Comparison of ENCODE assay signal across 1 cellular context in genomic region chr20:38091447-38092216, GRCh38.
TF ChIP-seq lines count a peak whose summit lies in the region.

No MANE protein-coding gene starts in this region.

TF ChIP-seq in K562, 482 proteins besides CTCF, POLR2A, EP300 and RAD21 (continued from another document and continues in another):
- TF ChIP-seq, protein P1, sequence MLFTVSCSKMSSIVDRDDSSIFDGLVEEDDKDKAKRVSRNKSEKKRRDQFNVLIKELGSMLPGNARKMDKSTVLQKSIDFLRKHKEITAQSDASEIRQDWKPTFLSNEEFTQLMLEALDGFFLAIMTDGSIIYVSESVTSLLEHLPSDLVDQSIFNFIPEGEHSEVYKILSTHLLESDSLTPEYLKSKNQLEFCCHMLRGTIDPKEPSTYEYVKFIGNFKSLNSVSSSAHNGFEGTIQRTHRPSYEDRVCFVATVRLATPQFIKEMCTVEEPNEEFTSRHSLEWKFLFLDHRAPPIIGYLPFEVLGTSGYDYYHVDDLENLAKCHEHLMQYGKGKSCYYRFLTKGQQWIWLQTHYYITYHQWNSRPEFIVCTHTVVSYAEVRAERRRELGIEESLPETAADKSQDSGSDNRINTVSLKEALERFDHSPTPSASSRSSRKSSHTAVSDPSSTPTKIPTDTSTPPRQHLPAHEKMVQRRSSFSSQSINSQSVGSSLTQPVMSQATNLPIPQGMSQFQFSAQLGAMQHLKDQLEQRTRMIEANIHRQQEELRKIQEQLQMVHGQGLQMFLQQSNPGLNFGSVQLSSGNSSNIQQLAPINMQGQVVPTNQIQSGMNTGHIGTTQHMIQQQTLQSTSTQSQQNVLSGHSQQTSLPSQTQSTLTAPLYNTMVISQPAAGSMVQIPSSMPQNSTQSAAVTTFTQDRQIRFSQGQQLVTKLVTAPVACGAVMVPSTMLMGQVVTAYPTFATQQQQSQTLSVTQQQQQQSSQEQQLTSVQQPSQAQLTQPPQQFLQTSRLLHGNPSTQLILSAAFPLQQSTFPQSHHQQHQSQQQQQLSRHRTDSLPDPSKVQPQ (CRISPR knock-in tag; IDR thresholded peaks at IDR 0.05; ENCODE audit: borderline replicate concordance): no peak
- TF ChIP-seq, protein P2, sequence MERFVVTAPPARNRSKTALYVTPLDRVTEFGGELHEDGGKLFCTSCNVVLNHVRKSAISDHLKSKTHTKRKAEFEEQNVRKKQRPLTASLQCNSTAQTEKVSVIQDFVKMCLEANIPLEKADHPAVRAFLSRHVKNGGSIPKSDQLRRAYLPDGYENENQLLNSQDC (CRISPR knock-in tag; IDR thresholded peaks at IDR 0.05): no peak
- no peak for TF ChIP-seq PHF20 (IDR thresholded peaks at IDR 0.05; ENCODE audit: partially characterized antibody)
- no peak for TF ChIP-seq ZNF165 (CRISPR knock-in tag; IDR thresholded peaks at IDR 0.05; ENCODE audit: borderline replicate concordance)
- TF ChIP-seq FOXA3 (CRISPR knock-in tag; conservative IDR thresholded peaks at IDR 0.05 in 1 of 2, IDR thresholded peaks at IDR 0.05 in 1 of 2): 0 out of 4 replicates have a peak, but pooled peaks of 1 of the 2 experiments have one; percentile 35
- peak; percentile 8; the same call in 1 of the 2 replicates for TF ChIP-seq ZFX (CRISPR knock-in tag; IDR thresholded peaks at IDR 0.05)
- TF ChIP-seq, protein P3, sequence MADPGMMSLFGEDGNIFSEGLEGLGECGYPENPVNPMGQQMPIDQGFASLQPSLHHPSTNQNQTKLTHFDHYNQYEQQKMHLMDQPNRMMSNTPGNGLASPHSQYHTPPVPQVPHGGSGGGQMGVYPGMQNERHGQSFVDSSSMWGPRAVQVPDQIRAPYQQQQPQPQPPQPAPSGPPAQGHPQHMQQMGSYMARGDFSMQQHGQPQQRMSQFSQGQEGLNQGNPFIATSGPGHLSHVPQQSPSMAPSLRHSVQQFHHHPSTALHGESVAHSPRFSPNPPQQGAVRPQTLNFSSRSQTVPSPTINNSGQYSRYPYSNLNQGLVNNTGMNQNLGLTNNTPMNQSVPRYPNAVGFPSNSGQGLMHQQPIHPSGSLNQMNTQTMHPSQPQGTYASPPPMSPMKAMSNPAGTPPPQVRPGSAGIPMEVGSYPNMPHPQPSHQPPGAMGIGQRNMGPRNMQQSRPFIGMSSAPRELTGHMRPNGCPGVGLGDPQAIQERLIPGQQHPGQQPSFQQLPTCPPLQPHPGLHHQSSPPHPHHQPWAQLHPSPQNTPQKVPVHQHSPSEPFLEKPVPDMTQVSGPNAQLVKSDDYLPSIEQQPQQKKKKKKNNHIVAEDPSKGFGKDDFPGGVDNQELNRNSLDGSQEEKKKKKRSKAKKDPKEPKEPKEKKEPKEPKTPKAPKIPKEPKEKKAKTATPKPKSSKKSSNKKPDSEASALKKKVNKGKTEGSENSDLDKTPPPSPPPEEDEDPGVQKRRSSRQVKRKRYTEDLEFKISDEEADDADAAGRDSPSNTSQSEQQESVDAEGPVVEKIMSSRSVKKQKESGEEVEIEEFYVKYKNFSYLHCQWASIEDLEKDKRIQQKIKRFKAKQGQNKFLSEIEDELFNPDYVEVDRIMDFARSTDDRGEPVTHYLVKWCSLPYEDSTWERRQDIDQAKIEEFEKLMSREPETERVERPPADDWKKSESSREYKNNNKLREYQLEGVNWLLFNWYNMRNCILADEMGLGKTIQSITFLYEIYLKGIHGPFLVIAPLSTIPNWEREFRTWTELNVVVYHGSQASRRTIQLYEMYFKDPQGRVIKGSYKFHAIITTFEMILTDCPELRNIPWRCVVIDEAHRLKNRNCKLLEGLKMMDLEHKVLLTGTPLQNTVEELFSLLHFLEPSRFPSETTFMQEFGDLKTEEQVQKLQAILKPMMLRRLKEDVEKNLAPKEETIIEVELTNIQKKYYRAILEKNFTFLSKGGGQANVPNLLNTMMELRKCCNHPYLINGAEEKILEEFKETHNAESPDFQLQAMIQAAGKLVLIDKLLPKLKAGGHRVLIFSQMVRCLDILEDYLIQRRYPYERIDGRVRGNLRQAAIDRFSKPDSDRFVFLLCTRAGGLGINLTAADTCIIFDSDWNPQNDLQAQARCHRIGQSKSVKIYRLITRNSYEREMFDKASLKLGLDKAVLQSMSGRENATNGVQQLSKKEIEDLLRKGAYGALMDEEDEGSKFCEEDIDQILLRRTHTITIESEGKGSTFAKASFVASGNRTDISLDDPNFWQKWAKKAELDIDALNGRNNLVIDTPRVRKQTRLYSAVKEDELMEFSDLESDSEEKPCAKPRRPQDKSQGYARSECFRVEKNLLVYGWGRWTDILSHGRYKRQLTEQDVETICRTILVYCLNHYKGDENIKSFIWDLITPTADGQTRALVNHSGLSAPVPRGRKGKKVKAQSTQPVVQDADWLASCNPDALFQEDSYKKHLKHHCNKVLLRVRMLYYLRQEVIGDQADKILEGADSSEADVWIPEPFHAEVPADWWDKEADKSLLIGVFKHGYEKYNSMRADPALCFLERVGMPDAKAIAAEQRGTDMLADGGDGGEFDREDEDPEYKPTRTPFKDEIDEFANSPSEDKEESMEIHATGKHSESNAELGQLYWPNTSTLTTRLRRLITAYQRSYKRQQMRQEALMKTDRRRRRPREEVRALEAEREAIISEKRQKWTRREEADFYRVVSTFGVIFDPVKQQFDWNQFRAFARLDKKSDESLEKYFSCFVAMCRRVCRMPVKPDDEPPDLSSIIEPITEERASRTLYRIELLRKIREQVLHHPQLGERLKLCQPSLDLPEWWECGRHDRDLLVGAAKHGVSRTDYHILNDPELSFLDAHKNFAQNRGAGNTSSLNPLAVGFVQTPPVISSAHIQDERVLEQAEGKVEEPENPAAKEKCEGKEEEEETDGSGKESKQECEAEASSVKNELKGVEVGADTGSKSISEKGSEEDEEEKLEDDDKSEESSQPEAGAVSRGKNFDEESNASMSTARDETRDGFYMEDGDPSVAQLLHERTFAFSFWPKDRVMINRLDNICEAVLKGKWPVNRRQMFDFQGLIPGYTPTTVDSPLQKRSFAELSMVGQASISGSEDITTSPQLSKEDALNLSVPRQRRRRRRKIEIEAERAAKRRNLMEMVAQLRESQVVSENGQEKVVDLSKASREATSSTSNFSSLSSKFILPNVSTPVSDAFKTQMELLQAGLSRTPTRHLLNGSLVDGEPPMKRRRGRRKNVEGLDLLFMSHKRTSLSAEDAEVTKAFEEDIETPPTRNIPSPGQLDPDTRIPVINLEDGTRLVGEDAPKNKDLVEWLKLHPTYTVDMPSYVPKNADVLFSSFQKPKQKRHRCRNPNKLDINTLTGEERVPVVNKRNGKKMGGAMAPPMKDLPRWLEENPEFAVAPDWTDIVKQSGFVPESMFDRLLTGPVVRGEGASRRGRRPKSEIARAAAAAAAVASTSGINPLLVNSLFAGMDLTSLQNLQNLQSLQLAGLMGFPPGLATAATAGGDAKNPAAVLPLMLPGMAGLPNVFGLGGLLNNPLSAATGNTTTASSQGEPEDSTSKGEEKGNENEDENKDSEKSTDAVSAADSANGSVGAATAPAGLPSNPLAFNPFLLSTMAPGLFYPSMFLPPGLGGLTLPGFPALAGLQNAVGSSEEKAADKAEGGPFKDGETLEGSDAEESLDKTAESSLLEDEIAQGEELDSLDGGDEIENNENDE (IDR thresholded peaks at IDR 0.05; ENCODE audit: low read depth, low read length): no peak
- no peak for TF ChIP-seq NBN (IDR thresholded peaks at IDR 0.05; ENCODE audit: low read depth)
- TF ChIP-seq, protein P4, sequence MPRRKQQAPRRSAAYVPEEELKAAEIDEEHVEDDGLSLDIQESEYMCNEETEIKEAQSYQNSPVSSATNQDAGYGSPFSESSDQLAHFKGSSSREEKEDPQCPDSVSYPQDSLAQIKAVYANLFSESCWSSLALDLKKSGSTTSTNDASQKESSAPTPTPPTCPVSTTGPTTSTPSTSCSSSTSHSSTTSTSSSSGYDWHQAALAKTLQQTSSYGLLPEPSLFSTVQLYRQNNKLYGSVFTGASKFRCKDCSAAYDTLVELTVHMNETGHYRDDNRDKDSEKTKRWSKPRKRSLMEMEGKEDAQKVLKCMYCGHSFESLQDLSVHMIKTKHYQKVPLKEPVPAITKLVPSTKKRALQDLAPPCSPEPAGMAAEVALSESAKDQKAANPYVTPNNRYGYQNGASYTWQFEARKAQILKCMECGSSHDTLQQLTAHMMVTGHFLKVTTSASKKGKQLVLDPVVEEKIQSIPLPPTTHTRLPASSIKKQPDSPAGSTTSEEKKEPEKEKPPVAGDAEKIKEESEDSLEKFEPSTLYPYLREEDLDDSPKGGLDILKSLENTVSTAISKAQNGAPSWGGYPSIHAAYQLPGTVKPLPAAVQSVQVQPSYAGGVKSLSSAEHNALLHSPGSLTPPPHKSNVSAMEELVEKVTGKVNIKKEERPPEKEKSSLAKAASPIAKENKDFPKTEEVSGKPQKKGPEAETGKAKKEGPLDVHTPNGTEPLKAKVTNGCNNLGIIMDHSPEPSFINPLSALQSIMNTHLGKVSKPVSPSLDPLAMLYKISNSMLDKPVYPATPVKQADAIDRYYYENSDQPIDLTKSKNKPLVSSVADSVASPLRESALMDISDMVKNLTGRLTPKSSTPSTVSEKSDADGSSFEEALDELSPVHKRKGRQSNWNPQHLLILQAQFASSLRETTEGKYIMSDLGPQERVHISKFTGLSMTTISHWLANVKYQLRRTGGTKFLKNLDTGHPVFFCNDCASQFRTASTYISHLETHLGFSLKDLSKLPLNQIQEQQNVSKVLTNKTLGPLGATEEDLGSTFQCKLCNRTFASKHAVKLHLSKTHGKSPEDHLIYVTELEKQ (CRISPR knock-in tag; IDR thresholded peaks at IDR 0.05): no peak
- no peak for TF ChIP-seq NFYB (IDR thresholded peaks at IDR 0.05; ENCODE audit: extremely low read depth, insufficient read length)
- no peak for TF ChIP-seq IRF9 (tag; IDR thresholded peaks at IDR 0.05)
- no peak for TF ChIP-seq ZNF232 (CRISPR knock-in tag; IDR thresholded peaks at IDR 0.05)
- TF ChIP-seq, protein P5, sequence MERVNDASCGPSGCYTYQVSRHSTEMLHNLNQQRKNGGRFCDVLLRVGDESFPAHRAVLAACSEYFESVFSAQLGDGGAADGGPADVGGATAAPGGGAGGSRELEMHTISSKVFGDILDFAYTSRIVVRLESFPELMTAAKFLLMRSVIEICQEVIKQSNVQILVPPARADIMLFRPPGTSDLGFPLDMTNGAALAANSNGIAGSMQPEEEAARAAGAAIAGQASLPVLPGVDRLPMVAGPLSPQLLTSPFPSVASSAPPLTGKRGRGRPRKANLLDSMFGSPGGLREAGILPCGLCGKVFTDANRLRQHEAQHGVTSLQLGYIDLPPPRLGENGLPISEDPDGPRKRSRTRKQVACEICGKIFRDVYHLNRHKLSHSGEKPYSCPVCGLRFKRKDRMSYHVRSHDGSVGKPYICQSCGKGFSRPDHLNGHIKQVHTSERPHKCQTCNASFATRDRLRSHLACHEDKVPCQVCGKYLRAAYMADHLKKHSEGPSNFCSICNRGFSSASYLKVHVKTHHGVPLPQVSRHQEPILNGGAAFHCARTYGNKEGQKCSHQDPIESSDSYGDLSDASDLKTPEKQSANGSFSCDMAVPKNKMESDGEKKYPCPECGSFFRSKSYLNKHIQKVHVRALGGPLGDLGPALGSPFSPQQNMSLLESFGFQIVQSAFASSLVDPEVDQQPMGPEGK (CRISPR knock-in tag; IDR thresholded peaks at IDR 0.05; ENCODE audit: borderline replicate concordance): no peak
- no peak for TF ChIP-seq ZNF436 (CRISPR knock-in tag; IDR thresholded peaks at IDR 0.05)
- TF ChIP-seq CBX1 (IDR thresholded peaks at IDR 0.05; ENCODE audit: low read depth): no peak
- no peak for TF ChIP-seq ZFP30 (CRISPR knock-in tag; IDR thresholded peaks at IDR 0.05; ENCODE audit: borderline replicate concordance)
- no peak for TF ChIP-seq TCF3 (CRISPR knock-in tag; IDR thresholded peaks at IDR 0.05)
